Comparison of ENCODE assay signal across 10 cellular contexts in the genomic region with DNA sequence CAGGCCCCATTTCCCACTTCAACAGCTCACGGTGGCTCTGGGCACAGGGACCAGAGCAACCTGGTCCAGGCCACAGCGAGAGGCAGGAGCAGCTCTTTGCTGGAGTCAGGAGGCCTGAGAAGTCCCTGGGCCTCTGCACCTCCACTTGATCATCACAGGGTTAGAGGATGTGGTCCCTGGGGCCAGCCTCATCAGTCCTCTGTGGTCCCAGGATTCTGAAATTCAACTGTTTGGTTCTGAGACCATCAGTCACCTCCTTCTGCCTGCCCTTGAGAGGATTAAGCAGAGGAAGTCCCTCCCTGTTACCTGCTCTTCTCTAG. TPM values are rescaled to one million over a fixed set of nuclear protein-coding genes. Genes with fewer than 3 reads are reported as not detected.
DNase-seq lines count a peak whose midpoint lies in the region; ATAC-seq, FAIRE-seq and TF ChIP-seq lines count a peak whose summit lies in the region.
"Had no signal": no experiment of that assay in that cellular context is flagged by ENCODE, and none has a peak within 500 bp of the region (broad histone marks: within the 10 kb centered on the region; RNA-seq: fewer than 3 reads in every experiment).

No MANE protein-coding gene starts in this region.

- H3K4me3 ChIP-seq in heart left ventricle (no peak overlapping the region), astrocyte (ENCODE audit: insufficient read depth, low read depth, low read length) (no peak overlapping the region), mucosa of rectum (ENCODE audit: low read length in 2 of 2) (no peak overlapping the region)

- H4K20me1 ChIP-seq in astrocyte (ENCODE audit: insufficient read depth, low read length): no peaks in the 10 kb centered on the region

- no peak for ATAC-seq in heart left ventricle
- no peak for ATAC-seq in Right ventricle myocardium superior (ENCODE audit: poor library complexity)
- ATAC-seq: activated naive CD4-positive, alpha-beta T cell treated with anti-CD3 and anti-CD28 coated beads, Interleukin-2, amount 50 U/mL, for 72 hours had no signal

- peaks cover 2% of the 10 kb centered on the region for H3K9me3 Mint-ChIP-seq in astrocyte (ENCODE audit: unreplicated experiment)

- H3K27ac ChIP-seq in heart left ventricle: peak overlapping the region; percentile 35 to 93 (median 79)
- no peak overlapping the region for H3K27ac ChIP-seq in astrocyte (ENCODE audit: low read depth, low read length)
- peak overlapping the region; percentile 13 to 37 for H3K27ac ChIP-seq in mucosa of rectum (ENCODE audit: low read depth in 2 of 2, low read length in 2 of 2)

- H3K4me2 ChIP-seq in astrocyte (ENCODE audit: low read length): peak overlapping the region; percentile 12

- no peaks in the 10 kb centered on the region for H3K27me3 Mint-ChIP-seq in astrocyte (ENCODE audit: low read depth, unreplicated experiment)

- H3K9ac ChIP-seq in astrocyte (ENCODE audit: low read length) (peak overlapping the region; percentile 3), mucosa of rectum (ENCODE audit: low read depth in 1 of 2, low read length in 2 of 2) (no peak overlapping the region)

- no peak for FAIRE-seq in astrocyte (lab: Jason Lieb, UNC)

- H3K27me3 ChIP-seq in heart left ventricle (no peaks in the 10 kb centered on the region), astrocyte (ENCODE audit: insufficient read depth, low read length) (no peaks in the 10 kb centered on the region), mucosa of rectum (ENCODE audit: control insufficient read depth in 2 of 2, insufficient read depth in 2 of 2, low read length in 2 of 2) (peaks cover 0 to 3% of the 10 kb centered on the region in 2 donors)

- H3K36me3 ChIP-seq in heart left ventricle (no peaks in the 10 kb centered on the region), astrocyte (ENCODE audit: insufficient read depth, low read length) (no peaks in the 10 kb centered on the region), mucosa of rectum (ENCODE audit: control insufficient read depth in 2 of 2, insufficient read depth in 2 of 2, low read length in 2 of 2) (no peaks in the 10 kb centered on the region)

- 17 to 72% (median 53%) methylated on average over 1 to 2 of the region's 2 CpGs; no CpG with 5 or more reads in 1 of the 4 donors for WGBS in heart left ventricle, 4 donors

- H3K79me2 ChIP-seq in astrocyte (ENCODE audit: insufficient read depth, low read length): no peaks in the 10 kb centered on the region

- H3K36me3 Mint-ChIP-seq in astrocyte (ENCODE audit: low read depth, unreplicated experiment): peaks cover 1% of the 10 kb centered on the region

- peak overlapping the region; percentile 34 for H3K27ac Mint-ChIP-seq in astrocyte (ENCODE audit: unreplicated experiment)
- H3K27ac Mint-ChIP-seq: activated naive CD4-positive, alpha-beta T cell treated with anti-CD3 and anti-CD28 coated beads, Interleukin-2, amount 50 U/mL, for 72 hours had no signal

- TF ChIP-seq CTCF in heart left ventricle (IDR thresholded peaks at IDR 0.05) (no peak), astrocyte (IDR thresholded peaks at IDR 0.05; ENCODE audit: insufficient read depth, low read depth, low read length) (no peak)

- no peak for TF ChIP-seq POLR2A in heart left ventricle (IDR thresholded peaks at IDR 0.05)

- H3K4me1 Mint-ChIP-seq in astrocyte (ENCODE audit: low read depth, unreplicated experiment): peaks cover 29% of the 10 kb centered on the region

- H3K9me3 ChIP-seq in heart left ventricle (peaks cover 0 to 9% (median 0%) of the 10 kb centered on the region in 12 donors), astrocyte (ENCODE audit: insufficient read depth, low read depth, low read length) (no peaks in the 10 kb centered on the region), mucosa of rectum (ENCODE audit: control insufficient read depth in 2 of 2, low read length in 2 of 2) (peaks cover 0 to 4% of the 10 kb centered on the region in 2 donors)

- intact Hi-C loops in heart left ventricle (cut with DNase I) (loop anchor here in 8 of 10 donors (5.0 to 10.0 kb wide), 3 partner anchors 55 to 347 kb away; a partner anchor contains a TSS), Right ventricle myocardium superior (cut with DNase I) (loop anchor here (10.0 kb wide), 1 partner anchor 347 kb away; a partner anchor contains a TSS)

- no peak overlapping the region for H3K4me3 Mint-ChIP-seq in astrocyte (ENCODE audit: unreplicated experiment)

- H3K4me1 ChIP-seq in heart left ventricle (peaks cover 29 to 70% (median 60%) of the 10 kb centered on the region in 12 donors), astrocyte (ENCODE audit: insufficient read depth, low read length) (peaks cover 52% of the 10 kb centered on the region), mucosa of rectum (ENCODE audit: control insufficient read depth in 2 of 2, insufficient read depth in 2 of 2, low read length in 2 of 2) (peaks cover 13 to 15% of the 10 kb centered on the region in 2 donors)

- H2AFZ ChIP-seq in astrocyte (ENCODE audit: low read depth, low read length): no peak overlapping the region

- no peak for DNase-seq in heart left ventricle
- no peak for DNase-seq in Right ventricle myocardium superior
- no peak for DNase-seq in astrocyte (ENCODE audit: low read depth)
- peak; percentile 35 for DNase-seq in ureter (ENCODE audit: low spot score)
- no peak for DNase-seq in NCI-H748 (lab: John Stamatoyannopoulos, UW; ENCODE audit: unreplicated experiment)
- DNase-seq in stimulated activated naive CD4-positive, alpha-beta T cell (lab: John Stamatoyannopoulos, UW): no peak
- no peak for DNase-seq in SKM-1 treated with dmso at 0.1 percent for 144 hours (lab: John Stamatoyannopoulos, UW; ENCODE audit: unreplicated experiment)
- DNase-seq: activated CD4-positive, alpha-beta T cell treated with anti-CD3 and anti-CD28 coated beads for 4 hours had no signal

RNA-seq across cellular contexts. Expression of a gene that starts 24.9 kb away (rescaled TPM):
- total RNA-seq in heart left ventricle: 100 to 1,000 TPM in 1 of 9 donors, 10 to 100 TPM in 8; 48.3 to 187 (median 75.0) TPM
- 10 to 100 TPM; 50.1 to 60.4 TPM for polyA plus RNA-seq in heart left ventricle
- total RNA-seq in Right ventricle myocardium superior: 69.9 TPM
- 1.2 and 1.4 TPM in 2 replicates for total RNA-seq in astrocyte
- 63.6 TPM for total RNA-seq in ureter

Comparison
In these comparisons a context has a peak if more than half of its experiments do, and no peak if none do; other contexts are left out.
1. RNA of a gene that starts 24.9 kb away (total RNA-seq): 48.3 to 187 TPM in heart left ventricle, 69.9 TPM in Right ventricle myocardium superior (single experiment) and 63.6 TPM in ureter (single experiment); 1.2 to 1.4 TPM in astrocyte; every median in the first group is over 10 times any median in the second.